Comparison of ENCODE assay signal across 21 cellular contexts in genomic region chr3:56868706-56869105, GRCh38.
"Had no signal": no experiment of that assay in that cellular context is flagged by ENCODE, and none has a peak within 500 bp of the region (broad histone marks: within the 10 kb centered on the region; RNA-seq: fewer than 3 reads in every experiment).

No MANE protein-coding gene starts in this region.

- H3K4me3 ChIP-seq: adrenal gland, cardiac muscle cell, esophagus muscularis mucosa, right lobe of liver, smooth muscle cell, stomach, thoracic aorta had no signal

- H3K27me3 ChIP-seq: adrenal gland, esophagus muscularis mucosa, right lobe of liver, stomach had no signal

- H3K36me3 Mint-ChIP-seq: natural killer cell treated with Interleukin-12 subunit alpha and Interleukin-12 subunit beta and Interleukin-15 and Interleukin-18, amount 100 ng/mL, for 72 hours had no signal

- H3K27me3 Mint-ChIP-seq: activated CD4-positive, alpha-beta memory T cell treated with anti-CD3 and anti-CD28 coated beads, Interleukin-2, amount 10 ng/mL, durations not matched to agents 7 days and 5 days; memory B cell; natural killer cell treated with Interleukin-12 subunit alpha and Interleukin-12 subunit beta and Interleukin-15 and Interleukin-18, amount 100 ng/mL, for 72 hours; progenitor cell of endocrine pancreas; T-cell had no signal

- H3K4me3 Mint-ChIP-seq: activated CD4-positive, alpha-beta memory T cell treated with anti-CD3 and anti-CD28 coated beads, Interleukin-2, amount 10 ng/mL, durations not matched to agents 7 days and 5 days; activated T-helper 1 cell treated with anti-CD3 and anti-CD28 coated beads, Interleukin-12 subunit alpha, Interleukin-12 subunit beta, Interleukin-2, Interleukin-4 antibody, amounts not matched to agents 30 ng/mL and 10 ng/mL and 1 ng/mL, durations not matched to agents 14 hours and 24 hours and 36 hours; memory B cell had no signal

- DNase-seq: activated CD4-positive, alpha-beta memory T cell treated with anti-CD3 and anti-CD28 coated beads, Interleukin-2, amount 10 ng/mL, durations not matched to agents 7 days and 5 days; activated CD4-positive, CD25-positive, alpha-beta regulatory T cell treated with anti-CD3 and anti-CD28 coated beads, Interleukin-2, amount 50 U/mL, for 72 hours; activated naive CD4-positive, alpha-beta T cell treated with anti-CD3 and anti-CD28 coated beads for 36 hours; adrenal gland; left ventricle myocardium superior; nucleus accumbens; right lobe of liver; stimulated activated CD4-positive, alpha-beta T cell treated with anti-CD3 and anti-CD28 coated beads, Interleukin-4, amount 100 ng/mL, for 4 hours; stimulated activated CD8-positive, alpha-beta memory T cell treated with anti-CD3 and anti-CD28 coated beads, Interleukin-4, amount 100 ng/mL, for 48 hours; stomach; T-cell; T1000 had no signal

- H3K4me2 ChIP-seq: smooth muscle cell had no signal

- FAIRE-seq: colon had no signal

- H3K4me1 ChIP-seq: adrenal gland, esophagus muscularis mucosa, right lobe of liver had no signal

- H3K36me3 ChIP-seq: adrenal gland, cardiac muscle cell, esophagus muscularis mucosa, right lobe of liver, stomach, thoracic aorta had no signal

- H3K9me3 ChIP-seq: adrenal gland, esophagus muscularis mucosa, right lobe of liver, stomach, thoracic aorta had no signal

- H3K27ac Mint-ChIP-seq: activated CD4-positive, alpha-beta memory T cell treated with anti-CD3 and anti-CD28 coated beads, Interleukin-2, amount 10 ng/mL, durations not matched to agents 7 days and 5 days; memory B cell had no signal

- H3K27ac ChIP-seq: adrenal gland, cardiac muscle cell, esophagus muscularis mucosa, right lobe of liver, stomach, thoracic aorta had no signal

- ATAC-seq: left ventricle myocardium superior, right lobe of liver had no signal

- H3K9me3 Mint-ChIP-seq: activated CD4-positive, alpha-beta memory T cell treated with anti-CD3 and anti-CD28 coated beads, Interleukin-2, amount 10 ng/mL, durations not matched to agents 7 days and 5 days; activated naive CD4-positive, alpha-beta T cell treated with anti-CD3 and anti-CD28 coated beads for 36 hours; natural killer cell treated with Interleukin-12 subunit alpha and Interleukin-12 subunit beta and Interleukin-15 and Interleukin-18, amount 100 ng/mL, for 72 hours; T-cell had no signal
